ENCODE assay signal across 21 cellular contexts in the genomic region with DNA sequence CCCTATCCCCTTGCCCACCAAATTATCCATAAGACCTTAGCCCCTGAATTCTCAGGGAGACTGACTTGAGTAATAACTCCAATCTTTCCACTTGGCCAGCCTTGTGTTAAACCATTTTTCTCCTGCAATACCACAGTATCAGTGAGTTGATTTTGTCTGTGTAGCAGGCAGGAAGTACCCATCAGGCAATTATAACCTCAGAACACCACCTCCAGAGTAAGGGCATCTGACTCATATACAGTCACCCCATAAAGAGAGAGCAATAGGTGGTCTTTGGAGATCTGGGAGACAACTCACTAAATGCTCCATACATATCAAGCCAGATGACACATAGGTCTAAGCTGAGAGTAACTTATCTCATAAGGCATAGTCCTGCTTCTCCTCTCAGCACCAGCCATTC.
DNase-seq lines count a peak whose midpoint lies in the region; ATAC-seq and TF ChIP-seq lines count a peak whose summit lies in the region.
"Had no signal": no experiment of that assay in that cellular context is flagged by ENCODE, and none has a peak within 500 bp of the region (broad histone marks: within the 10 kb centered on the region; RNA-seq: fewer than 3 reads in every experiment).

No MANE protein-coding gene starts in this region.

- H3K79me2 ChIP-seq in fibroblast of lung (ENCODE audit: control insufficient read depth, insufficient read depth, low read length), result no peaks in the 10 kb centered on the region

- H3K4me1 ChIP-seq in fibroblast of lung (ENCODE audit: control insufficient read depth, extremely low read depth, insufficient read depth, low read length) (peaks cover 10% of the 10 kb centered on the region), thoracic aorta (ENCODE audit: control insufficient read depth in 1 of 2, low read depth in 2 of 2) (peaks cover 28 to 66% of the 10 kb centered on the region in 2 donors)
- H3K4me1 ChIP-seq: vagina had no signal

- H3K27ac ChIP-seq in fibroblast of lung (ENCODE audit: insufficient read depth, low read length) (peak overlapping the region; percentile 18), thoracic aorta (peak overlapping the region; percentile 6 to 61)
- H3K27ac ChIP-seq: spleen, vagina had no signal

- H3K27me3 ChIP-seq in fibroblast of lung (ENCODE audit: control insufficient read depth, insufficient read depth, low read length) (no peaks in the 10 kb centered on the region), thoracic aorta (replicated peaks; ENCODE audit: insufficient read depth) (no peaks in the 10 kb centered on the region)
- H3K27me3 ChIP-seq: spleen, vagina had no signal

- H3K36me3 Mint-ChIP-seq in activated naive CD8-positive, alpha-beta T cell treated with anti-CD3 and anti-CD28 coated beads, Interleukin-2, amount 50 U/mL, for 24 hours (ENCODE audit: low read depth), result no peaks in the 10 kb centered on the region
- no peaks in the 10 kb centered on the region for H3K36me3 Mint-ChIP-seq in activated naive CD8-positive, alpha-beta T cell treated with anti-CD3 and anti-CD28 coated beads for 36 hours

- no peaks in the 10 kb centered on the region for H3K9me3 ChIP-seq in fibroblast of lung (ENCODE audit: control insufficient read depth, insufficient read depth, low read depth, low read length)
- H3K9me3 ChIP-seq in thoracic aorta, result no peaks in the 10 kb centered on the region
- H3K9me3 ChIP-seq: spleen, vagina had no signal

- no peak overlapping the region for H3K4me3 Mint-ChIP-seq in activated naive CD8-positive, alpha-beta T cell treated with anti-CD3 and anti-CD28 coated beads, Interleukin-2, amount 50 U/mL, for 24 hours
- no peak overlapping the region for H3K4me3 Mint-ChIP-seq in activated naive CD8-positive, alpha-beta T cell treated with anti-CD3 and anti-CD28 coated beads for 36 hours
- H3K4me3 Mint-ChIP-seq: activated CD4-positive, alpha-beta T cell treated with anti-CD3 and anti-CD28 coated beads, Interleukin-2, amount 10 ng/mL, durations not matched to agents 7 days and 5 days; B cell; dendritic cell treated with granulocyte-macrophage colony-stimulating factor and Interleukin-4, amounts not matched to agents 40 ng/mL and 50 ng/mL, for 4 days had no signal

- no peaks in the 10 kb centered on the region for H3K9me3 Mint-ChIP-seq in activated naive CD8-positive, alpha-beta T cell treated with anti-CD3 and anti-CD28 coated beads, Interleukin-2, amount 50 U/mL, for 24 hours
- H3K9me3 Mint-ChIP-seq in activated naive CD8-positive, alpha-beta T cell treated with anti-CD3 and anti-CD28 coated beads for 36 hours, result no peaks in the 10 kb centered on the region
- H3K9me3 Mint-ChIP-seq: activated CD4-positive, alpha-beta T cell treated with anti-CD3 and anti-CD28 coated beads, Interleukin-2, amount 10 ng/mL, durations not matched to agents 7 days and 5 days had no signal

- H3K4me2 ChIP-seq in fibroblast of lung (ENCODE audit: extremely low read depth, insufficient read depth, low read length), result no peak overlapping the region

- H3K9ac ChIP-seq in fibroblast of lung (ENCODE audit: insufficient read depth, low read length), result no peak overlapping the region

- H3K36me3 ChIP-seq in fibroblast of lung (ENCODE audit: control insufficient read depth, insufficient read depth, low read length) (no peaks in the 10 kb centered on the region), thoracic aorta (no peaks in the 10 kb centered on the region)
- H3K36me3 ChIP-seq: spleen, vagina had no signal

- H4K20me1 ChIP-seq in fibroblast of lung (ENCODE audit: control insufficient read depth, extremely low read depth, insufficient read depth, low read length), result no peaks in the 10 kb centered on the region

- no peak overlapping the region for H3K4me3 ChIP-seq in fibroblast of lung (replicated peaks in 1 of 4; ENCODE audit: control extremely low read depth in 1 of 4, insufficient read depth in 1 of 4, low read depth in 3 of 4, low read length in 4 of 4)
- no peak overlapping the region for H3K4me3 ChIP-seq in thoracic aorta
- H3K4me3 ChIP-seq: spleen, vagina had no signal

- ATAC-seq in activated naive CD8-positive, alpha-beta T cell treated with anti-CD3 and anti-CD28 coated beads, Interleukin-2, amount 50 U/mL, for 24 hours, result peak; percentile 59
- ATAC-seq in thoracic aorta (ENCODE audit: insufficient number of reproducible peaks, low FRiP score, low read depth) (no peak), GM19455 (IDR thresholded peaks at IDR 0.05; ENCODE audit: unreplicated experiment) (no peak)

- no peak overlapping the region for H3K27ac Mint-ChIP-seq in activated naive CD8-positive, alpha-beta T cell treated with anti-CD3 and anti-CD28 coated beads, Interleukin-2, amount 50 U/mL, for 24 hours
- no peak overlapping the region for H3K27ac Mint-ChIP-seq in activated naive CD8-positive, alpha-beta T cell treated with anti-CD3 and anti-CD28 coated beads for 36 hours
- H3K27ac Mint-ChIP-seq: activated CD4-positive, alpha-beta T cell treated with anti-CD3 and anti-CD28 coated beads, Interleukin-2, amount 10 ng/mL, durations not matched to agents 7 days and 5 days; B cell; dendritic cell treated with granulocyte-macrophage colony-stimulating factor and Interleukin-4, amounts not matched to agents 40 ng/mL and 50 ng/mL, for 4 days had no signal

- DNase-seq in activated naive CD8-positive, alpha-beta T cell treated with anti-CD3 and anti-CD28 coated beads, Interleukin-2, amount 50 U/mL, for 24 hours, result no peak
- no peak for DNase-seq in activated naive CD8-positive, alpha-beta T cell treated with anti-CD3 and anti-CD28 coated beads for 36 hours
- DNase-seq in NCI-H226, result peak; percentile 89
- peak in 1 of 2 donors; percentile 60 for DNase-seq in fibroblast of lung (ENCODE audit: low read depth in 2 of 2)
- DNase-seq in thoracic aorta (ENCODE audit: low spot score), result no peak
- no peak for DNase-seq in NCI-H524 (lab: John Stamatoyannopoulos, UW)
- DNase-seq in NCI-H526 treated with DMSO at 0.1 percent for 48 hours (lab: John Stamatoyannopoulos, UW), result no peak
- DNase-seq: 8988T; activated CD4-positive, alpha-beta T cell treated with anti-CD3 and anti-CD28 coated beads, Interleukin-2, amount 10 ng/mL, durations not matched to agents 7 days and 5 days; activated CD8-positive, alpha-beta memory T cell treated with anti-CD3 and anti-CD28 coated beads, Interleukin-2, amount 50 U/mL, for 4 hours; GOT3; NCI-H1417; NCI-H524 treated with DMSO at 0.1 percent for 48 hours; nucleus accumbens; spleen; stimulated activated CD4-positive, alpha-beta T cell treated with anti-CD3 and anti-CD28 coated beads, Interleukin-4, amount 100 ng/mL, for 24 hours; T-helper 1 cell had no signal

- no peaks in the 10 kb centered on the region for H3K4me1 Mint-ChIP-seq in activated naive CD8-positive, alpha-beta T cell treated with anti-CD3 and anti-CD28 coated beads, Interleukin-2, amount 50 U/mL, for 24 hours
- no peaks in the 10 kb centered on the region for H3K4me1 Mint-ChIP-seq in activated naive CD8-positive, alpha-beta T cell treated with anti-CD3 and anti-CD28 coated beads for 36 hours
- H3K4me1 Mint-ChIP-seq: B cell had no signal

- no peak for TF ChIP-seq CTCF in fibroblast of lung (conservative IDR thresholded peaks at IDR 0.05 in 1 of 2, IDR thresholded peaks at IDR 0.05 in 1 of 2; ENCODE audit: low read depth in 1 of 2, low read length in 2 of 2)
- TF ChIP-seq CTCF in thoracic aorta (IDR thresholded peaks at IDR 0.05), result no peak

- peaks cover 11% of the 10 kb centered on the region for H3K27me3 Mint-ChIP-seq in activated naive CD8-positive, alpha-beta T cell treated with anti-CD3 and anti-CD28 coated beads, Interleukin-2, amount 50 U/mL, for 24 hours
- H3K27me3 Mint-ChIP-seq in activated naive CD8-positive, alpha-beta T cell treated with anti-CD3 and anti-CD28 coated beads for 36 hours, result peaks cover 24% of the 10 kb centered on the region
- H3K27me3 Mint-ChIP-seq: dendritic cell treated with granulocyte-macrophage colony-stimulating factor and Interleukin-4, amounts not matched to agents 40 ng/mL and 50 ng/mL, for 4 days had no signal

- no peak overlapping the region for H2AFZ ChIP-seq in fibroblast of lung (ENCODE audit: low read length)
